In the genomic region with DNA sequence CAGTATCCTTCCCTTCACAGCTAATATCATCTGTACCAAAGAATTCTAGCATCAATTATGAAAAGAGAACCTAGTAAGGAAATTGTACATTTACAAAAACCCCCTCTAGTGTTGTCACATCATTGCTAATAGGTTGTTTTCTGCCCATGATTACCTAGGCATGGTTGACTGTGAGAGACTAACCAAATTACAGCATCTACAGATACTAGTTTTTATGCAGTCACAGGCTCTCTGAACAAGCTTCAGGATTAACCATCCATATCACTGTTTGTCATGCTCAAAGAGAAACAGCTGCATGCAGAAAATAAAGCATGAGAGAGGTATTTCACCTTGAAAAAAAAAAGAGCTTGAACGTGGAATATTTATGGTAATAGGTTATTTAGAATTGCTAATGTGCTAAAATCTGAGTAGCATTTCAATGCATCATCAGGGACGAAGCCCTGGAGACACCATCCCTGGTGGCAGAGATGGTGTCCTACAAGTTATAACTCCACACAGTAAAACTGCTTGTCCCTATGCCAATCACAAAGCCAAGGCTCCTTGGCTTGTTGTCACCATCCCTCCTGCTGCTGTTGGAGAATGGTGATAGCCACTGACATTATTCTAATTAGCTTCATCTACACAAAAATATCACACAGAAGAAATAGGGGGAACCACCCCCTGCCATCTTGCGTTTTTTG, we compare ENCODE assay signal across 1 cellular context.
TF ChIP-seq lines count a peak whose summit lies in the region.

No MANE protein-coding gene starts in this region.

TF ChIP-seq in GM23338, 12 proteins besides CTCF, POLR2A, EP300 and RAD21 (continued from another document):
- TF ChIP-seq, protein P1, sequence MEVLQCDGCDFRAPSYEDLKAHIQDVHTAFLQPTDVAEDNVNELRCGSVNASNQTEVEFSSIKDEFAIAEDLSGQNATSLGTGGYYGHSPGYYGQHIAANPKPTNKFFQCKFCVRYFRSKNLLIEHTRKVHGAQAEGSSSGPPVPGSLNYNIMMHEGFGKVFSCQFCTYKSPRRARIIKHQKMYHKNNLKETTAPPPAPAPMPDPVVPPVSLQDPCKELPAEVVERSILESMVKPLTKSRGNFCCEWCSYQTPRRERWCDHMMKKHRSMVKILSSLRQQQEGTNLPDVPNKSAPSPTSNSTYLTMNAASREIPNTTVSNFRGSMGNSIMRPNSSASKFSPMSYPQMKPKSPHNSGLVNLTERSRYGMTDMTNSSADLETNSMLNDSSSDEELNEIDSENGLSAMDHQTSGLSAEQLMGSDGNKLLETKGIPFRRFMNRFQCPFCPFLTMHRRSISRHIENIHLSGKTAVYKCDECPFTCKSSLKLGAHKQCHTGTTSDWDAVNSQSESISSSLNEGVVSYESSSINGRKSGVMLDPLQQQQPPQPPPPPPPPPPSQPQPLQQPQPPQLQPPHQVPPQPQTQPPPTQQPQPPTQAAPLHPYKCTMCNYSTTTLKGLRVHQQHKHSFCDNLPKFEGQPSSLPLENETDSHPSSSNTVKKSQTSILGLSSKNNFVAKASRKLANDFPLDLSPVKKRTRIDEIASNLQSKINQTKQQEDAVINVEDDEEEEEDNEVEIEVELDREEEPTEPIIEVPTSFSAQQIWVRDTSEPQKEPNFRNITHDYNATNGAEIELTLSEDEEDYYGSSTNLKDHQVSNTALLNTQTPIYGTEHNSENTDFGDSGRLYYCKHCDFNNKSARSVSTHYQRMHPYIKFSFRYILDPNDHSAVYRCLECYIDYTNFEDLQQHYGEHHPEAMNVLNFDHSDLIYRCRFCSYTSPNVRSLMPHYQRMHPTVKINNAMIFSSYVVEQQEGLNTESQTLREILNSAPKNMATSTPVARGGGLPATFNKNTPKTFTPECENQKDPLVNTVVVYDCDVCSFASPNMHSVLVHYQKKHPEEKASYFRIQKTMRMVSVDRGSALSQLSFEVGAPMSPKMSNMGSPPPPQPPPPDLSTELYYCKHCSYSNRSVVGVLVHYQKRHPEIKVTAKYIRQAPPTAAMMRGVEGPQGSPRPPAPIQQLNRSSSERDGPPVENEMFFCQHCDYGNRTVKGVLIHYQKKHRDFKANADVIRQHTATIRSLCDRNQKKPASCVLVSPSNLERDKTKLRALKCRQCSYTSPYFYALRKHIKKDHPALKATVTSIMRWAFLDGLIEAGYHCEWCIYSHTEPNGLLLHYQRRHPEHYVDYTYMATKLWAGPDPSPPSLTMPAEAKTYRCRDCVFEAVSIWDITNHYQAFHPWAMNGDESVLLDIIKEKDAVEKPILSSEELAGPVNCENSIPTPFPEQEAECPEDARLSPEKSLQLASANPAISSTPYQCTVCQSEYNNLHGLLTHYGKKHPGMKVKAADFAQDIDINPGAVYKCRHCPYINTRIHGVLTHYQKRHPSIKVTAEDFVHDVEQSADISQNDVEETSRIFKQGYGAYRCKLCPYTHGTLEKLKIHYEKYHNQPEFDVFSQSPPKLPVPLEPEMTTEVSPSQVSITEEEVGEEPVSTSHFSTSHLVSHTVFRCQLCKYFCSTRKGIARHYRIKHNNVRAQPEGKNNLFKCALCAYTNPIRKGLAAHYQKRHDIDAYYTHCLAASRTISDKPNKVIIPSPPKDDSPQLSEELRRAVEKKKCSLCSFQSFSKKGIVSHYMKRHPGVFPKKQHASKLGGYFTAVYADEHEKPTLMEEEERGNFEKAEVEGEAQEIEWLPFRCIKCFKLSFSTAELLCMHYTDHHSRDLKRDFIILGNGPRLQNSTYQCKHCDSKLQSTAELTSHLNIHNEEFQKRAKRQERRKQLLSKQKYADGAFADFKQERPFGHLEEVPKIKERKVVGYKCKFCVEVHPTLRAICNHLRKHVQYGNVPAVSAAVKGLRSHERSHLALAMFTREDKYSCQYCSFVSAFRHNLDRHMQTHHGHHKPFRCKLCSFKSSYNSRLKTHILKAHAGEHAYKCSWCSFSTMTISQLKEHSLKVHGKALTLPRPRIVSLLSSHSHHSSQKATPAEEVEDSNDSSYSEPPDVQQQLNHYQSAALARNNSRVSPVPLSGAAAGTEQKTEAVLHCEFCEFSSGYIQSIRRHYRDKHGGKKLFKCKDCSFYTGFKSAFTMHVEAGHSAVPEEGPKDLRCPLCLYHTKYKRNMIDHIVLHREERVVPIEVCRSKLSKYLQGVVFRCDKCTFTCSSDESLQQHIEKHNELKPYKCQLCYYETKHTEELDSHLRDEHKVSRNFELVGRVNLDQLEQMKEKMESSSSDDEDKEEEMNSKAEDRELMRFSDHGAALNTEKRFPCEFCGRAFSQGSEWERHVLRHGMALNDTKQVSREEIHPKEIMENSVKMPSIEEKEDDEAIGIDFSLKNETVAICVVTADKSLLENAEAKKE (CRISPR knock-in tag; IDR thresholded peaks at IDR 0.05) = peak; percentile 75; the same call in 1 of the 2 replicates
- TF ChIP-seq, protein P2, sequence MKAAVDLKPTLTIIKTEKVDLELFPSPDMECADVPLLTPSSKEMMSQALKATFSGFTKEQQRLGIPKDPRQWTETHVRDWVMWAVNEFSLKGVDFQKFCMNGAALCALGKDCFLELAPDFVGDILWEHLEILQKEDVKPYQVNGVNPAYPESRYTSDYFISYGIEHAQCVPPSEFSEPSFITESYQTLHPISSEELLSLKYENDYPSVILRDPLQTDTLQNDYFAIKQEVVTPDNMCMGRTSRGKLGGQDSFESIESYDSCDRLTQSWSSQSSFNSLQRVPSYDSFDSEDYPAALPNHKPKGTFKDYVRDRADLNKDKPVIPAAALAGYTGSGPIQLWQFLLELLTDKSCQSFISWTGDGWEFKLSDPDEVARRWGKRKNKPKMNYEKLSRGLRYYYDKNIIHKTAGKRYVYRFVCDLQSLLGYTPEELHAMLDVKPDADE (IDR thresholded peaks at IDR 0.05) = no peak
- TF ChIP-seq ZNF331 (CRISPR knock-in tag; IDR thresholded peaks at IDR 0.05; ENCODE audit: low read depth) = no peak
